Comparison of ENCODE assay signal across 14 cellular contexts in genomic region chr5:126686451-126687126, GRCh38.
A peak's percentile ranks its signal among the peaks of the same experiment; 100 is the strongest.
DNase-seq lines count a peak whose midpoint lies in the region; ATAC-seq and TF ChIP-seq lines count a peak whose summit lies in the region.
"Had no signal": no experiment of that assay in that cellular context is flagged by ENCODE, and none has a peak within 500 bp of the region (broad histone marks: within the 10 kb centered on the region; RNA-seq: fewer than 3 reads in every experiment).

No MANE protein-coding gene starts in this region.

- ATAC-seq in DND-41 (ENCODE audit: insufficient read depth, low read depth) (peak; percentile 94), GM19351 (IDR thresholded peaks at IDR 0.05; ENCODE audit: unreplicated experiment) (peak; percentile 64), HG02763 (IDR thresholded peaks at IDR 0.05; ENCODE audit: unreplicated experiment) (peak; percentile 77)

- H3K4me2 ChIP-seq in DND-41 (ENCODE audit: insufficient read depth, low read length), result no peak overlapping the region

- no peak for TF ChIP-seq CTCF in DND-41 (IDR thresholded peaks at IDR 0.05; ENCODE audit: borderline replicate concordance, extremely low read depth, low read length, poor library complexity, severe bottlenecking)

- H3K9ac ChIP-seq in DND-41 (ENCODE audit: low read depth, low read length) (no peak overlapping the region), NT2/D1 (ENCODE audit: insufficient read length, low read depth) (peak overlapping the region; percentile 42)

- H3K9me3 ChIP-seq in DND-41 (ENCODE audit: insufficient read depth, low read length, severe bottlenecking) (no peaks in the 10 kb centered on the region), NT2/D1 (ENCODE audit: insufficient read depth, low read length) (no peaks in the 10 kb centered on the region; the same call in 1 of the 2 replicates)
- H3K9me3 ChIP-seq: suprapubic skin had no signal

- H3K27me3 ChIP-seq in DND-41 (ENCODE audit: insufficient read depth, low read length, poor library complexity) (no peaks in the 10 kb centered on the region), NT2/D1 (ENCODE audit: insufficient read depth, insufficient read length) (no peaks in the 10 kb centered on the region)
- H3K27me3 ChIP-seq: suprapubic skin had no signal

- H4K20me1 ChIP-seq in DND-41 (ENCODE audit: insufficient read depth, low read length), result no peaks in the 10 kb centered on the region; the same call in 1 of the 2 replicates

- DNase-seq in DND-41 (peak; percentile 53), NT2/D1 (ENCODE audit: low read depth, low spot score) (no peak), NCI-H1436 treated with DMSO at 0.1 percent for 48 hours (lab: John Stamatoyannopoulos, UW) (no peak), NCI-H187 (lab: John Stamatoyannopoulos, UW) (no peak), MV-4-11 (lab: John Stamatoyannopoulos, UW) (no peak)
- DNase-seq in stimulated activated CD4-positive, alpha-beta T cell treated with anti-CD3 and anti-CD28 coated beads, Interleukin-2, amount 100 ng/mL, for 24 hours, result no peak
- DNase-seq: activated CD4-positive, alpha-beta T cell treated with anti-CD3 and anti-CD28 coated beads, Interleukin-2, amount 50 U/mL, for 1 hour; cerebellar nuclear complex; DMS79; NCI-H1092 treated with DMSO at 0.1 percent for 48 hours had no signal

- no peak overlapping the region for H3K4me3 ChIP-seq in DND-41 (ENCODE audit: low read depth in 1 of 2, low read length in 2 of 2)
- H3K4me3 ChIP-seq in NT2/D1 (ENCODE audit: insufficient read length, low read depth), result no peak overlapping the region
- H3K4me3 ChIP-seq: suprapubic skin had no signal

- H2AFZ ChIP-seq in DND-41 (ENCODE audit: low read depth, low read length), result no peak overlapping the region

- H3K4me1 ChIP-seq in DND-41 (ENCODE audit: insufficient read depth, low read length) (peaks cover 26% of the 10 kb centered on the region), NT2/D1 (ENCODE audit: insufficient read depth, insufficient read length) (peaks cover 2% of the 10 kb centered on the region)
- H3K4me1 ChIP-seq: suprapubic skin had no signal

- no peaks in the 10 kb centered on the region for H3K79me2 ChIP-seq in DND-41 (ENCODE audit: insufficient read depth, low read length)

- H3K27ac ChIP-seq in DND-41 (ENCODE audit: low read length), result peak overlapping the region; percentile 62; the same call in 1 of the 2 replicates
- H3K27ac ChIP-seq: HL-60, suprapubic skin had no signal

- H3K36me3 ChIP-seq in DND-41 (ENCODE audit: insufficient read depth, low read length) (no peaks in the 10 kb centered on the region), NT2/D1 (ENCODE audit: insufficient read depth, insufficient read length, low read length) (no peaks in the 10 kb centered on the region)
- H3K36me3 ChIP-seq: suprapubic skin had no signal
